ENCODE assay signal across 13 cellular contexts in genomic region chr5:36722913-36723312, GRCh38.
DNase-seq lines count a peak whose midpoint lies in the region; ATAC-seq, FAIRE-seq and TF ChIP-seq lines count a peak whose summit lies in the region.
"Had no signal": no experiment of that assay in that cellular context is flagged by ENCODE, and none has a peak within 500 bp of the region (broad histone marks: within the 10 kb centered on the region; RNA-seq: fewer than 3 reads in every experiment).

No MANE protein-coding gene starts in this region.

- no peak for TF ChIP-seq RAD21 in HepG2 (CRISPR knock-in tag; IDR thresholded peaks at IDR 0.05)

- no peaks in the 10 kb centered on the region for H3K9me3 ChIP-seq in OCI-LY3 (ENCODE audit: insufficient read depth, low read length)
- no peaks in the 10 kb centered on the region for H3K9me3 ChIP-seq in HepG2 (ENCODE audit: low read length)
- H3K9me3 ChIP-seq: gastrocnemius medialis, mucosa of descending colon had no signal

- peaks cover 46% of the 10 kb centered on the region for H3K4me1 Mint-ChIP-seq in memory B cell

- H3K36me3 ChIP-seq in OCI-LY3 (replicated peaks; ENCODE audit: low read depth, low read length), result peaks cover 4% of the 10 kb centered on the region
- H3K36me3 ChIP-seq in HepG2 (replicated peaks in 1 of 2; ENCODE audit: control insufficient read depth in 1 of 2, insufficient read depth in 2 of 2, low read length in 2 of 2), result no peaks in the 10 kb centered on the region
- H3K36me3 ChIP-seq: gastrocnemius medialis had no signal

- CTCF ChIA-PET in HepG2 (lab: Yijun Ruan, JAX; ENCODE audit: low intra/inter-chr PET ratio, low total read pairs), result no interaction called here

- BruUV-seq in HepG2 (replicated peaks; lab: Mats Ljungman, UMichigan), result no TSS peak

- peak overlapping the region; percentile 50; the same call in 1 of the 2 replicates for H3K9ac ChIP-seq in OCI-LY3 (ENCODE audit: low read length)
- H3K9ac ChIP-seq in HepG2 (ENCODE audit: insufficient read depth, low read depth, low read length), result no peak overlapping the region

- H3K27ac Mint-ChIP-seq in memory B cell, result peak overlapping the region; percentile 87
- H3K27ac Mint-ChIP-seq: HFFc6, type B pancreatic cell had no signal

- H2AFZ ChIP-seq in OCI-LY3 (ENCODE audit: low read depth, low read length), result no peak overlapping the region
- H2AFZ ChIP-seq in HepG2 (ENCODE audit: low read length), result no peak overlapping the region

- H3K27ac ChIP-seq in OCI-LY3 (ENCODE audit: low read length), result peak overlapping the region; percentile 95
- H3K27ac ChIP-seq in HepG2 (ENCODE audit: extremely low read length, insufficient read depth, low read length), result no peak overlapping the region
- H3K27ac ChIP-seq: gastrocnemius medialis had no signal

- FAIRE-seq in GM12892 (lab: Jason Lieb, UNC) (peak; percentile 88), HepG2 (lab: Jason Lieb, UNC) (no peak)

- ATAC-seq in GM21447 (IDR thresholded peaks at IDR 0.05; ENCODE audit: unreplicated experiment) (peak; percentile 24), memory B cell (ENCODE audit: low read depth) (peak; percentile 36), HepG2 (no peak), left colon (no peak)
- ATAC-seq: gastrocnemius medialis, mucosa of descending colon had no signal

- H3K79me2 ChIP-seq in OCI-LY3 (ENCODE audit: low read length), result peaks cover 10% of the 10 kb centered on the region; the same call in 1 of the 2 replicates
- H3K79me2 ChIP-seq in HepG2 (ENCODE audit: insufficient read depth, low read length), result no peaks in the 10 kb centered on the region

- no peak for TF ChIP-seq POLR2A in GM12892 (IDR thresholded peaks at IDR 0.05; ENCODE audit: low read depth, low read length)
- no peak for TF ChIP-seq POLR2A in HepG2 (IDR thresholded peaks at IDR 0.05; ENCODE audit: insufficient read depth in 1 of 2, low read depth in 2 of 2, low read length in 2 of 2)

- H3K27me3 Mint-ChIP-seq in memory B cell, result no peaks in the 10 kb centered on the region

- H3K4me3 ChIP-seq in OCI-LY3 (ENCODE audit: low read length) (peak overlapping the region; percentile 80), HepG2 (replicated peaks in 1 of 3; ENCODE audit: insufficient read depth in 1 of 3, low read depth in 2 of 3, low read length in 3 of 3) (no peak overlapping the region)
- H3K4me3 ChIP-seq: gastrocnemius medialis, mucosa of descending colon had no signal

- peak overlapping the region; percentile 86 for H3K4me3 Mint-ChIP-seq in memory B cell
- H3K4me3 Mint-ChIP-seq: HFFc6, type B pancreatic cell had no signal

- peaks cover 53% of the 10 kb centered on the region for H3K4me1 ChIP-seq in OCI-LY3 (ENCODE audit: low read length)
- H3K4me1 ChIP-seq in HepG2 (ENCODE audit: insufficient read depth, low read length), result no peaks in the 10 kb centered on the region
- H3K4me1 ChIP-seq: gastrocnemius medialis had no signal

- WGBS in HepG2 (ENCODE audit: low lambda C conversion rate), result 41% methylated on average over 6 of the region's 6 CpGs

- DNase-seq in GM12892 (ENCODE audit: insufficient read length), result no peak
- DNase-seq in memory B cell (ENCODE audit: low spot score in 2 of 2), result peak in 1 of 2 donors; percentile 16
- no peak for DNase-seq in G401 (ENCODE audit: low spot score)
- DNase-seq in HepG2 (ENCODE audit: low spot score), result no peak
- no peak for DNase-seq in medulla oblongata (ENCODE audit: extremely low spot score)
- DNase-seq in left colon, result no peak
- DNase-seq: gastrocnemius medialis, HFFc6, mucosa of descending colon, NCI-H526 had no signal

- H4K20me1 ChIP-seq in OCI-LY3 (ENCODE audit: insufficient read depth, low read length) (no peaks in the 10 kb centered on the region), HepG2 (ENCODE audit: insufficient read depth, low read length) (no peaks in the 10 kb centered on the region)

- H3K27me3 ChIP-seq in OCI-LY3 (ENCODE audit: low read depth, low read length), result no peaks in the 10 kb centered on the region
- H3K27me3 ChIP-seq in HepG2 (ENCODE audit: control insufficient read depth in 1 of 2, insufficient read depth in 2 of 2, low read length in 2 of 2), result no peaks in the 10 kb centered on the region; a peak in 1 of 5 replicates
- H3K27me3 ChIP-seq: gastrocnemius medialis had no signal

- TF ChIP-seq EP300 in HepG2 (IDR thresholded peaks at IDR 0.05; ENCODE audit: low read depth in 2 of 2, low read length in 2 of 2) (no peak), HepG2 (CRISPR knock-in tag; IDR thresholded peaks at IDR 0.05; ENCODE audit: borderline replicate concordance) (no peak)

- intact Hi-C loops in HepG2 (cut with micrococcal nuclease; ENCODE audit: unreplicated experiment) (no loop called here), left colon (cut with DNase I, micrococcal nuclease) (no loop called here)

- TF ChIP-seq CTCF in OCI-LY3 (IDR thresholded peaks at IDR 0.05; ENCODE audit: low read depth, low read length) (no peak), HepG2 (CRISPR knock-in tag; IDR thresholded peaks at IDR 0.05) (no peak)

- H3K9me3 Mint-ChIP-seq in memory B cell, result peaks cover 3% of the 10 kb centered on the region
- H3K9me3 Mint-ChIP-seq: HFFc6, type B pancreatic cell had no signal

- in situ Hi-C loops in G401 (cut with HindIII; ENCODE audit: low sequenced_read_pairs) (no loop called here), HepG2 (cut with HindIII; ENCODE audit: extremely low pct_ligation_motif_present, low pct_unique_long_range_greater_than_20kb) (no loop called here)

- H3K4me2 ChIP-seq in OCI-LY3 (ENCODE audit: low read length), result peak overlapping the region; percentile 87
- no peak overlapping the region for H3K4me2 ChIP-seq in HepG2 (ENCODE audit: low read depth, low read length)

- POLR2A ChIA-PET in HepG2 (lab: Yijun Ruan, JAX), result no interaction called here

- H3K36me3 Mint-ChIP-seq in memory B cell, result peaks cover 9% of the 10 kb centered on the region
- H3K36me3 Mint-ChIP-seq: type B pancreatic cell had no signal

TF ChIP-seq in HepG2, 621 proteins besides CTCF, POLR2A, EP300 and RAD21:
- TF ChIP-seq KLF11 (CRISPR knock-in tag; IDR thresholded peaks at IDR 0.05) (no peak), ZNF337 (CRISPR knock-in tag; IDR thresholded peaks at IDR 0.05; ENCODE audit: borderline replicate concordance, low read depth) (no peak), ZSCAN31 (CRISPR knock-in tag; IDR thresholded peaks at IDR 0.05; ENCODE audit: low read depth) (no peak), ZNF597 (CRISPR knock-in tag; IDR thresholded peaks at IDR 0.05) (no peak), TGIF2 (CRISPR knock-in tag; IDR thresholded peaks at IDR 0.05) (no peak), PAWR (CRISPR knock-in tag; IDR thresholded peaks at IDR 0.05; ENCODE audit: borderline replicate concordance) (no peak), ZNF570 (CRISPR knock-in tag; IDR thresholded peaks at IDR 0.05; ENCODE audit: borderline replicate concordance) (no peak), E2F1 (CRISPR knock-in tag; IDR thresholded peaks at IDR 0.05) (no peak), HNRNPL (IDR thresholded peaks at IDR 0.05; ENCODE audit: low read depth, low read length) (no peak), TFDP2 (CRISPR knock-in tag; IDR thresholded peaks at IDR 0.05) (no peak), ZNF891 (CRISPR knock-in tag; IDR thresholded peaks at IDR 0.05) (no peak), ZBTB21 (CRISPR knock-in tag; IDR thresholded peaks at IDR 0.05) (no peak), ZNF672 (CRISPR knock-in tag; IDR thresholded peaks at IDR 0.05) (no peak), NFE2L2 (IDR thresholded peaks at IDR 0.05; ENCODE audit: low read length) (no peak), ZNF326 (CRISPR knock-in tag; IDR thresholded peaks at IDR 0.05; ENCODE audit: borderline replicate concordance) (no peak)

Comparison
In these comparisons a context has a peak if more than half of its experiments do, and no peak if none do; other contexts are left out.
1. ATAC-seq: peak in GM21447 (single experiment) and memory B cell (single experiment); none in HepG2 (single experiment) and left colon (single experiment).